In genomic region chr15:93168913-93169312, GRCh38 we compare ENCODE assay signal across 26 cellular contexts.
"Had no signal": no experiment of that assay in that cellular context is flagged by ENCODE, and none has a peak within 500 bp of the region (broad histone marks: within the 10 kb centered on the region; RNA-seq: fewer than 3 reads in every experiment).

No MANE protein-coding gene starts in this region.

- DNase-seq: activated CD4-positive, alpha-beta T cell treated with anti-CD3 and anti-CD28 coated beads for 48 hours; activated CD4-positive, alpha-beta T cell treated with anti-CD3 and anti-CD28 coated beads, Interleukin-2, amount 50 U/mL, for 4 hours; activated CD4-positive, CD25-positive, alpha-beta regulatory T cell treated with anti-CD3 and anti-CD28 coated beads, Interleukin-2, amount 50 U/mL, for 72 hours; activated CD8-positive, alpha-beta memory T cell treated with anti-CD3 and anti-CD28 coated beads, Interleukin-2, amount 50 U/mL, for 48 hours; activated CD8-positive, alpha-beta T cell treated with anti-CD3 and anti-CD28 coated beads, Interleukin-2, amount 10 ng/mL, durations not matched to agents 7 days and 5 days; activated naive CD4-positive, alpha-beta T cell treated with anti-CD3 and anti-CD28 coated beads, Interleukin-2, amount 50 U/mL, for 16 hours; activated naive CD8-positive, alpha-beta T cell treated with anti-CD3 and anti-CD28 coated beads, Interleukin-2, amount 10 ng/mL, durations not matched to agents 7 days and 5 days; activated T-cell treated with anti-CD3 and anti-CD28 coated beads, Interleukin-2, amount 50 U/mL, for 1 hour; adrenal gland; anterior cingulate cortex; MM.1S; NCI-H1105; NCI-H1436; NCI-H1694 treated with DMSO at 0.1 percent for 48 hours; NCI-H2029 treated with DMSO at 0.1 percent for 48 hours; NCI-H345; NCI-H510A; NCI-H526 treated with DMSO at 0.1 percent for 48 hours; NCI-H82; OCI-M1; RPMI8226; SHP77; T-helper 17 cell; T-helper 9 cell had no signal

- H3K9me3 Mint-ChIP-seq: activated naive CD8-positive, alpha-beta T cell treated with anti-CD3 and anti-CD28 coated beads, Interleukin-2, amount 10 ng/mL, durations not matched to agents 7 days and 5 days had no signal

- H3K27ac Mint-ChIP-seq: activated CD8-positive, alpha-beta T cell treated with anti-CD3 and anti-CD28 coated beads, Interleukin-2, amount 10 ng/mL, durations not matched to agents 7 days and 5 days; activated naive CD8-positive, alpha-beta T cell treated with anti-CD3 and anti-CD28 coated beads, Interleukin-2, amount 10 ng/mL, durations not matched to agents 7 days and 5 days; T-helper 17 cell; WTC11 had no signal

- H3K4me3 Mint-ChIP-seq: activated CD8-positive, alpha-beta T cell treated with anti-CD3 and anti-CD28 coated beads, Interleukin-2, amount 10 ng/mL, durations not matched to agents 7 days and 5 days; activated naive CD8-positive, alpha-beta T cell treated with anti-CD3 and anti-CD28 coated beads, Interleukin-2, amount 10 ng/mL, durations not matched to agents 7 days and 5 days; T-helper 17 cell; WTC11 had no signal

- H3K27ac ChIP-seq: adrenal gland had no signal

- H3K36me3 Mint-ChIP-seq: activated naive CD8-positive, alpha-beta T cell treated with anti-CD3 and anti-CD28 coated beads, Interleukin-2, amount 10 ng/mL, durations not matched to agents 7 days and 5 days had no signal

- H3K36me3 ChIP-seq: adrenal gland had no signal

- H3K27me3 ChIP-seq: adrenal gland had no signal

- H3K9me3 ChIP-seq: adrenal gland had no signal

- H3K4me1 ChIP-seq: adrenal gland had no signal

- ATAC-seq: activated CD8-positive, alpha-beta T cell treated with anti-CD3 and anti-CD28 coated beads, Interleukin-2, amount 10 ng/mL, durations not matched to agents 7 days and 5 days; Panc1; T-helper 17 cell; WTC11 had no signal

- H3K4me3 ChIP-seq: adrenal gland had no signal
